8 cellular contexts compared by ENCODE assay signal in the genomic region with DNA sequence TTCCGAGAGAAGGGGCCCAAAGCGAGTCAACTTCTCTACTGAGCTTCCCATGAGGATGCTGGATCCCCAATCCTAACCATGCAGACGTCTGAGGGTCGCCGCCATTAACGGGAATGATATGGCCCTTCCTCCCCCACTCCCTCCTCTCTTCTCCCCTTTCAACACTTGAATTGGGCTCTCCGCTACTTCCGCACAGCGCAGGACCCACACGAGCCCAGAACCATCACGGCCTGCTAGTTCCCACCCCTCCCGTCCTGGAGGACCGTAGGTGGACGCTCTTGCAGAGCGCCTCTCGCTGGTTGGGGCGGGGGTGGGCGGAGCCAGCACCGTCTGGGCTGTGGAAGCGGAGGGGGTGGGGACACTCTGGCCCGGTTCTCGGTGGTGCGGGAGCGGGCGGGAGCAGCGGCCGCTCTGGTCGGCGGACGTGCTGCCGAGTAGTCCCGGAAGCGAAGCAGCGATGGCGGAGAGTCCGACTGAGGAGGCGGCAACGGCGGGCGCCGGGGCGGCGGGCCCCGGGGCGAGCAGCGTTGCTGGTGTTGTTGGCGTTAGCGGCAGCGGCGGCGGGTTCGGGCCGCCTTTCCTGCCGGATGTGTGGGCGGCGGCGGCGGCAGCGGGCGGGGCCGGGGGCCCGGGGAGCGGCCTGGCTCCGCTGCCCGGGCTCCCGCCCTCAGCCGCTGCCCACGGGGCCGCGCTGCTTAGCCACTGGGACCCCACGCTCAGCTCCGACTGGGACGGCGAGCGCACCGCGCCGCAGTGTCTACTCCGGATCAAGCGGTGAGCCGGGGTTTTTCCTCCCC. TPM values are rescaled to one million over a fixed set of nuclear protein-coding genes. Genes with fewer than 3 reads are reported as not detected.
A peak's percentile ranks its signal among the peaks of the same experiment; 100 is the strongest.
DNase-seq lines count a peak whose midpoint lies in the region; ATAC-seq and TF ChIP-seq lines count a peak whose summit lies in the region.

A gene (plus strand): TSS at position 361 of the 797 bp plus-strand sequence. CDS start 97 bp downstream, at position 458.

- no TSS peak for BruUV-seq in PC-9 (replicated peaks; lab: Mats Ljungman, UMichigan)

- intact Hi-C loops in PC-9 (cut with micrococcal nuclease; ENCODE audit: unreplicated experiment): loop anchor here (1.0 kb wide), 1 partner anchor 16 kb away; a partner anchor contains a TSS

- peaks cover 47% of the 10 kb centered on the region for H3K36me3 Mint-ChIP-seq in activated T-cell treated with anti-CD3 and anti-CD28 coated beads, Interleukin-2, amount 50 U/mL, for 24 hours (ENCODE audit: low read depth)

- ATAC-seq in GM21619 (IDR thresholded peaks at IDR 0.05; ENCODE audit: unreplicated experiment) (peak; percentile 82), esophagus mucosa (peak; percentile 97)

- peaks cover 47% of the 10 kb centered on the region for H3K79me2 ChIP-seq in PC-9 (ENCODE audit: low read depth)

- H3K27ac Mint-ChIP-seq in activated T-cell treated with anti-CD3 and anti-CD28 coated beads, Interleukin-2, amount 50 U/mL, for 24 hours: peak within 1 kb of the TSS; percentile 95

- no peaks in the 10 kb centered on the region for H3K27me3 ChIP-seq in PC-9 (ENCODE audit: insufficient read depth, low read depth)
- H3K27me3 ChIP-seq in muscle layer of duodenum (ENCODE audit: low read depth, low read length): no peaks in the 10 kb centered on the region

- H3K4me1 ChIP-seq in PC-9 (replicated peaks; ENCODE audit: insufficient read depth): peaks cover 33% of the 10 kb centered on the region
- H3K4me1 ChIP-seq in muscle layer of duodenum (ENCODE audit: control insufficient read depth in 1 of 2, insufficient read depth in 2 of 2, low read length in 2 of 2): peaks cover 8 to 38% of the 10 kb centered on the region in 2 donors

- peaks cover 42% of the 10 kb centered on the region for H4K20me1 ChIP-seq in PC-9 (ENCODE audit: insufficient read depth)

- DNase-seq in DMS53 treated with DMSO at 0.1 percent for 48 hours (lab: John Stamatoyannopoulos, UW; ENCODE audit: unreplicated experiment) (peak; percentile 88), KBM-7 (peak; percentile 94), PC-9 (peak; percentile 85 to 86)
- DNase-seq in activated T-cell treated with anti-CD3 and anti-CD28 coated beads, Interleukin-2, amount 50 U/mL, for 24 hours: peak; percentile 93
- peak; percentile 75 to 87 for DNase-seq in stimulated activated CD8-positive, alpha-beta memory T cell treated with anti-CD3 and anti-CD28 coated beads, Interleukin-7, amount 100 ng/mL, for 4 hours (ENCODE audit: low read depth in 2 of 2)

- H2AFZ ChIP-seq in PC-9: peak within 1 kb of the TSS; percentile 83

- peaks cover 50% of the 10 kb centered on the region for H3K4me1 Mint-ChIP-seq in activated T-cell treated with anti-CD3 and anti-CD28 coated beads, Interleukin-2, amount 50 U/mL, for 24 hours (ENCODE audit: low read depth)

- H3K27me3 Mint-ChIP-seq in activated T-cell treated with anti-CD3 and anti-CD28 coated beads, Interleukin-2, amount 50 U/mL, for 24 hours: no peaks in the 10 kb centered on the region

- H3K9me3 ChIP-seq in PC-9 (ENCODE audit: insufficient read depth, low read depth) (no peaks in the 10 kb centered on the region), muscle layer of duodenum (ENCODE audit: control insufficient read depth in 1 of 2, low read length in 2 of 2) (no peaks in the 10 kb centered on the region)

- 0 out of 2 replicates have a peak, but pooled peaks have one; percentile 16 for TF ChIP-seq CTCF in PC-9 (conservative IDR thresholded peaks at IDR 0.05)

- H3K36me3 ChIP-seq in PC-9 (ENCODE audit: low read depth) (peaks cover 24% of the 10 kb centered on the region), muscle layer of duodenum (ENCODE audit: control insufficient read depth in 1 of 2, insufficient read depth in 2 of 2, low read length in 2 of 2) (peaks cover 7 to 17% of the 10 kb centered on the region in 2 donors)

- POLR2A ChIA-PET in PC-9 (lab: Charles Lee; ENCODE audit: unreplicated experiment): interaction anchor here (0.5 to 1.0 kb wide), 4 partner anchors 13 to 182 kb away, joined by 3 to 5 read pairs (median 4); a partner anchor contains a TSS

- no peaks in the 10 kb centered on the region for H3K9me2 ChIP-seq in PC-9 (ENCODE audit: insufficient read depth)

- H3K9me3 Mint-ChIP-seq in activated T-cell treated with anti-CD3 and anti-CD28 coated beads, Interleukin-2, amount 50 U/mL, for 24 hours: no peaks in the 10 kb centered on the region

- H3F3A ChIP-seq in PC-9 (ENCODE audit: insufficient read depth, low read depth): peaks cover 24% of the 10 kb centered on the region

- H3K4me3 ChIP-seq in PC-9: peak within 1 kb of the TSS; percentile 89
- peak within 1 kb of the TSS; percentile 75 to 79 for H3K4me3 ChIP-seq in muscle layer of duodenum (ENCODE audit: low read depth in 1 of 2, low read length in 2 of 2)

- H3K4me2 ChIP-seq in PC-9: peak within 1 kb of the TSS; percentile 99

- peak within 1 kb of the TSS; percentile 91 for H3K4me3 Mint-ChIP-seq in activated T-cell treated with anti-CD3 and anti-CD28 coated beads, Interleukin-2, amount 50 U/mL, for 24 hours

- H3K27ac ChIP-seq in PC-9 (peak within 1 kb of the TSS; percentile 90), muscle layer of duodenum (ENCODE audit: low read length) (peak within 1 kb of the TSS; percentile 86)

- in situ Hi-C loops in KBM-7 (cut with MboI; ENCODE audit: low pct_unique_long_range_greater_than_20kb, low sequenced_read_pairs): no loop called here

- CTCF ChIA-PET in PC-9 (lab: Charles Lee): interaction anchor here (0.6 to 1.4 kb wide), 4 partner anchors 24 to 295 kb away, joined by 3 to 6 read pairs (median 4); no protein-coding TSS in a partner anchor

RNA-seq across cellular contexts. Expression of the gene that starts here (rescaled TPM):
- 99.4 and 100.0 TPM in 2 replicates for total RNA-seq in PC-9 (2021)
- total RNA-seq in esophagus mucosa: 46.6 TPM

Comparison
In these comparisons a context has a peak if more than half of its experiments do, and no peak if none do; other contexts are left out.
1. Peak in every context shown above with its lines: DNase-seq, ATAC-seq, H3K4me3 ChIP-seq and H3K27ac ChIP-seq.